In genomic region chr13:98507060-98507797, GRCh38 we compare ENCODE assay signal across 1 cellular context.
TF ChIP-seq lines count a peak whose summit lies in the region.

No MANE protein-coding gene starts in this region.

TF ChIP-seq in HepG2, 621 proteins besides CTCF, POLR2A, EP300 and RAD21 (continued from another document and continues in another):
- TF ChIP-seq, protein P1, sequence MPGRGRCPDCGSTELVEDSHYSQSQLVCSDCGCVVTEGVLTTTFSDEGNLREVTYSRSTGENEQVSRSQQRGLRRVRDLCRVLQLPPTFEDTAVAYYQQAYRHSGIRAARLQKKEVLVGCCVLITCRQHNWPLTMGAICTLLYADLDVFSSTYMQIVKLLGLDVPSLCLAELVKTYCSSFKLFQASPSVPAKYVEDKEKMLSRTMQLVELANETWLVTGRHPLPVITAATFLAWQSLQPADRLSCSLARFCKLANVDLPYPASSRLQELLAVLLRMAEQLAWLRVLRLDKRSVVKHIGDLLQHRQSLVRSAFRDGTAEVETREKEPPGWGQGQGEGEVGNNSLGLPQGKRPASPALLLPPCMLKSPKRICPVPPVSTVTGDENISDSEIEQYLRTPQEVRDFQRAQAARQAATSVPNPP (CRISPR knock-in tag; IDR thresholded peaks at IDR 0.05): no peak
- TF ChIP-seq SNAI1 (CRISPR knock-in tag; IDR thresholded peaks at IDR 0.05; ENCODE audit: borderline replicate concordance) (no peak), IKZF4 (CRISPR knock-in tag; IDR thresholded peaks at IDR 0.05; ENCODE audit: borderline replicate concordance, low read depth, not compliant biosample characterization) (peak; percentile 5), YEATS4 (CRISPR knock-in tag; IDR thresholded peaks at IDR 0.05; ENCODE audit: borderline replicate concordance) (peak; percentile 36; the same call in 1 of the 2 replicates), ZNF3 (CRISPR knock-in tag; IDR thresholded peaks at IDR 0.05) (0 out of 2 replicates have a peak, but pooled peaks have one; percentile 5), ZFX (CRISPR knock-in tag; IDR thresholded peaks at IDR 0.05; ENCODE audit: low read depth) (peak; percentile 7; the same call in 1 of the 2 replicates), RFXAP (CRISPR knock-in tag; IDR thresholded peaks at IDR 0.05; ENCODE audit: borderline replicate concordance) (0 out of 2 replicates have a peak, but pooled peaks have one; percentile 11), MEIS2 (CRISPR knock-in tag; IDR thresholded peaks at IDR 0.05) (no peak), TGIF2 (CRISPR knock-in tag; IDR thresholded peaks at IDR 0.05) (no peak), TEF (CRISPR knock-in tag; IDR thresholded peaks at IDR 0.05) (no peak), ZSCAN12 (CRISPR knock-in tag; IDR thresholded peaks at IDR 0.05) (peak; percentile 8; the same call in 1 of the 2 replicates), ERF (CRISPR knock-in tag; IDR thresholded peaks at IDR 0.05) (0 out of 2 replicates have a peak, but pooled peaks have one; percentile 3), ZFP62 (CRISPR knock-in tag; IDR thresholded peaks at IDR 0.05) (no peak), KAT7 (CRISPR knock-in tag; IDR thresholded peaks at IDR 0.05; ENCODE audit: borderline replicate concordance) (no peak), SRSF4 (IDR thresholded peaks at IDR 0.05; ENCODE audit: low read depth, low read length, poor library complexity, severe bottlenecking) (no peak), POLR2G (IDR thresholded peaks at IDR 0.05; ENCODE audit: low read depth, low read length) (no peak), MAF1 (CRISPR knock-in tag; IDR thresholded peaks at IDR 0.05; ENCODE audit: borderline replicate concordance) (no peak), DZIP1 (CRISPR knock-in tag; IDR thresholded peaks at IDR 0.05) (0 out of 2 replicates have a peak, but pooled peaks have one; percentile 6), ZNF773 (CRISPR knock-in tag; IDR thresholded peaks at IDR 0.05; ENCODE audit: borderline replicate concordance) (no peak), MXD4 (CRISPR knock-in tag; IDR thresholded peaks at IDR 0.05) (no peak), YEATS2 (CRISPR knock-in tag; IDR thresholded peaks at IDR 0.05; ENCODE audit: borderline replicate concordance) (no peak; the same call in 1 of the 2 replicates), YY1 (IDR thresholded peaks at IDR 0.05; ENCODE audit: insufficient read depth, insufficient replicate concordance, low read depth, low read length) (peak; percentile 28), ARNT2 (CRISPR knock-in tag; IDR thresholded peaks at IDR 0.05; ENCODE audit: low read depth) (no peak; the same call in 1 of the 2 replicates), REST (IDR thresholded peaks at IDR 0.05; ENCODE audit: borderline replicate concordance in 1 of 2, low read depth in 1 of 2, low read length in 2 of 2) (no peak), JARID2 (CRISPR knock-in tag; IDR thresholded peaks at IDR 0.05; ENCODE audit: insufficient replicate concordance) (peak; percentile 86), TBP (CRISPR knock-in tag; IDR thresholded peaks at IDR 0.05) (no peak), NRL (CRISPR knock-in tag; IDR thresholded peaks at IDR 0.05; ENCODE audit: borderline replicate concordance) (no peak), HCFC1 (IDR thresholded peaks at IDR 0.05; ENCODE audit: low read depth, low read length) (no peak), LCORL (IDR thresholded peaks at IDR 0.05) (0 out of 2 replicates have a peak, but pooled peaks have one; percentile 12), LCORL (CRISPR knock-in tag; IDR thresholded peaks at IDR 0.05) (peak; percentile 34), NCOR1 (IDR thresholded peaks at IDR 0.05; ENCODE audit: borderline replicate concordance, low read length) (peak; percentile 38; the same call in 1 of the 2 replicates), CBX1 (IDR thresholded peaks at IDR 0.05; ENCODE audit: low read depth) (peak; percentile 6), ZNF136 (CRISPR knock-in tag; IDR thresholded peaks at IDR 0.05; ENCODE audit: low read depth) (0 out of 2 replicates have a peak, but pooled peaks have one; percentile 14), GFI1 (CRISPR knock-in tag; IDR thresholded peaks at IDR 0.05; ENCODE audit: borderline replicate concordance) (peak; percentile 62; the same call in 1 of the 2 replicates), AGO2 (optimal IDR thresholded peaks at IDR 0.05; ENCODE audit: low read depth, low read length) (no peak), KDM5B (CRISPR knock-in tag; IDR thresholded peaks at IDR 0.05; ENCODE audit: borderline replicate concordance) (no peak; the same call in 1 of the 2 replicates), SALL1 (CRISPR knock-in tag; IDR thresholded peaks at IDR 0.05) (no peak), SOX13 (IDR thresholded peaks at IDR 0.05) (no peak), SOX13 (CRISPR knock-in tag; conservative IDR thresholded peaks at IDR 0.05 in 1 of 2, IDR thresholded peaks at IDR 0.05 in 1 of 2) (no peak), SUZ12 (IDR thresholded peaks at IDR 0.05; ENCODE audit: low read depth, low read length) (no peak), KLF11 (CRISPR knock-in tag; IDR thresholded peaks at IDR 0.05) (0 out of 2 replicates have a peak, but pooled peaks have one; percentile 6), TEAD3 (CRISPR knock-in tag; optimal IDR thresholded peaks at IDR 0.05; ENCODE audit: borderline replicate concordance) (peak; percentile 5)
- TF ChIP-seq, protein P2, sequence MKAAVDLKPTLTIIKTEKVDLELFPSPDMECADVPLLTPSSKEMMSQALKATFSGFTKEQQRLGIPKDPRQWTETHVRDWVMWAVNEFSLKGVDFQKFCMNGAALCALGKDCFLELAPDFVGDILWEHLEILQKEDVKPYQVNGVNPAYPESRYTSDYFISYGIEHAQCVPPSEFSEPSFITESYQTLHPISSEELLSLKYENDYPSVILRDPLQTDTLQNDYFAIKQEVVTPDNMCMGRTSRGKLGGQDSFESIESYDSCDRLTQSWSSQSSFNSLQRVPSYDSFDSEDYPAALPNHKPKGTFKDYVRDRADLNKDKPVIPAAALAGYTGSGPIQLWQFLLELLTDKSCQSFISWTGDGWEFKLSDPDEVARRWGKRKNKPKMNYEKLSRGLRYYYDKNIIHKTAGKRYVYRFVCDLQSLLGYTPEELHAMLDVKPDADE (CRISPR knock-in tag; IDR thresholded peaks at IDR 0.05): no peak
- TF ChIP-seq, protein P3, sequence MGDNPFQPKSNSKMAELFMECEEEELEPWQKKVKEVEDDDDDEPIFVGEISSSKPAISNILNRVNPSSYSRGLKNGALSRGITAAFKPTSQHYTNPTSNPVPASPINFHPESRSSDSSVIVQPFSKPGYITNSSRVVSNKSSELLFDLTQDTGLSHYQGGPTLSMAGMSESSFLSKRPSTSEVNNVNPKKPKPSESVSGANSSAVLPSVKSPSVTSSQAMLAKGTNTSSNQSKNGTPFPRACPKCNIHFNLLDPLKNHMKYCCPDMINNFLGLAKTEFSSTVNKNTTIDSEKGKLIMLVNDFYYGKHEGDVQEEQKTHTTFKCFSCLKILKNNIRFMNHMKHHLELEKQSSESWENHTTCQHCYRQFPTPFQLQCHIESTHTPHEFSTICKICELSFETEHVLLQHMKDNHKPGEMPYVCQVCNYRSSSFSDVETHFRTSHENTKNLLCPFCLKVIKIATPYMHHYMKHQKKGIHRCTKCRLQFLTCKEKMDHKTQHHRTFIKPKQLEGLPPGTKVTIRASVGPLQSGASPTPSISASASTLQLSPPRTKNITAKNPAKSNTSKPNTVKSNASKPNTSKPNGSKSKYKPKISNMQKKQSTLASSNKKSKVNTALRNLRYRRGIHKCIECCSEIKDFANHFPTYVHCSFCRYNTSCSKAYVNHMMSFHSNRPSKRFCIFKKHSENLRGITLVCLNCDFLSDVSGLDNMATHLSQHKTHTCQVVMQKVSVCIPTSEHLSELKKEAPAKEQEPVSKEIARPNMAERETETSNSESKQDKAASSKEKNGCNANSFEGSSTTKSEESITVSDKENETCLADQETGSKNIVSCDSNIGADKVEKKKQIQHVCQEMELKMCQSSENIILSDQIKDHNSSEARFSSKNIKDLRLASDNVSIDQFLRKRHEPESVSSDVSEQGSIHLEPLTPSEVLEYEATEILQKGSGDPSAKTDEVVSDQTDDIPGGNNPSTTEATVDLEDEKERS (CRISPR knock-in tag; IDR thresholded peaks at IDR 0.05): no peak
- TF ChIP-seq, protein P4, sequence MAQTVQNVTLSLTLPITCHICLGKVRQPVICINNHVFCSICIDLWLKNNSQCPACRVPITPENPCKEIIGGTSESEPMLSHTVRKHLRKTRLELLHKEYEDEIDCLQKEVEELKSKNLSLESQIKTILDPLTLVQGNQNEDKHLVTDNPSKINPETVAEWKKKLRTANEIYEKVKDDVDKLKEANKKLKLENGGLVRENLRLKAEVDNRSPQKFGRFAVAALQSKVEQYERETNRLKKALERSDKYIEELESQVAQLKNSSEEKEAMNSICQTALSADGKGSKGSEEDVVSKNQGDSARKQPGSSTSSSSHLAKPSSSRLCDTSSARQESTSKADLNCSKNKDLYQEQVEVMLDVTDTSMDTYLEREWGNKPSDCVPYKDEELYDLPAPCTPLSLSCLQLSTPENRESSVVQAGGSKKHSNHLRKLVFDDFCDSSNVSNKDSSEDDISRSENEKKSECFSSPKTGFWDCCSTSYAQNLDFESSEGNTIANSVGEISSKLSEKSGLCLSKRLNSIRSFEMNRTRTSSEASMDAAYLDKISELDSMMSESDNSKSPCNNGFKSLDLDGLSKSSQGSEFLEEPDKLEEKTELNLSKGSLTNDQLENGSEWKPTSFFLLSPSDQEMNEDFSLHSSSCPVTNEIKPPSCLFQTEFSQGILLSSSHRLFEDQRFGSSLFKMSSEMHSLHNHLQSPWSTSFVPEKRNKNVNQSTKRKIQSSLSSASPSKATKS (CRISPR knock-in tag; IDR thresholded peaks at IDR 0.05): 0 out of 2 replicates have a peak, but pooled peaks have one; percentile 44
- TF ChIP-seq, protein P5, sequence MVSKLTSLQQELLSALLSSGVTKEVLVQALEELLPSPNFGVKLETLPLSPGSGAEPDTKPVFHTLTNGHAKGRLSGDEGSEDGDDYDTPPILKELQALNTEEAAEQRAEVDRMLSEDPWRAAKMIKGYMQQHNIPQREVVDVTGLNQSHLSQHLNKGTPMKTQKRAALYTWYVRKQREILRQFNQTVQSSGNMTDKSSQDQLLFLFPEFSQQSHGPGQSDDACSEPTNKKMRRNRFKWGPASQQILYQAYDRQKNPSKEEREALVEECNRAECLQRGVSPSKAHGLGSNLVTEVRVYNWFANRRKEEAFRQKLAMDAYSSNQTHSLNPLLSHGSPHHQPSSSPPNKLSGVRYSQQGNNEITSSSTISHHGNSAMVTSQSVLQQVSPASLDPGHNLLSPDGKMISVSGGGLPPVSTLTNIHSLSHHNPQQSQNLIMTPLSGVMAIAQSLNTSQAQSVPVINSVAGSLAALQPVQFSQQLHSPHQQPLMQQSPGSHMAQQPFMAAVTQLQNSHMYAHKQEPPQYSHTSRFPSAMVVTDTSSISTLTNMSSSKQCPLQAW (CRISPR knock-in tag; IDR thresholded peaks at IDR 0.05): peak; percentile 26; the same call in 1 of the 2 replicates
